In genomic region chr15:93943607-93944006, GRCh38 we compare ENCODE assay signal across 24 cellular contexts.
DNase-seq lines count a peak whose midpoint lies in the region; TF ChIP-seq lines count a peak whose summit lies in the region.
"Had no signal": no experiment of that assay in that cellular context is flagged by ENCODE, and none has a peak within 500 bp of the region (broad histone marks: within the 10 kb centered on the region; RNA-seq: fewer than 3 reads in every experiment).

No MANE protein-coding gene starts in this region.

- WGBS in GM23248 (ENCODE audit: low coverage in 1 of 2, low lambda C conversion rate in 2 of 2, missing lambda C conversion rate in 2 of 2), 2 experiments, result 8 to 15% methylated on average over 4 of the region's 4 CpGs
- WGBS in suprapubic skin, result 24% methylated on average over 4 of the region's 4 CpGs

- H3K4me3 ChIP-seq in GM23248, result no peak overlapping the region
- H3K4me3 ChIP-seq in suprapubic skin, result no peak overlapping the region
- H3K4me3 ChIP-seq: cardiac muscle cell, gastrocnemius medialis, prostate gland, SJCRH30, smooth muscle cell, upper lobe of left lung had no signal

- H3K9me3 ChIP-seq in GM23248 (ENCODE audit: low read depth) (no peaks in the 10 kb centered on the region), suprapubic skin (no peaks in the 10 kb centered on the region)
- H3K9me3 ChIP-seq: gastrocnemius medialis, prostate gland, SJCRH30, upper lobe of left lung had no signal

- CTCF ChIA-PET in RWPE1 (lab: Yijun Ruan, JAX), result interaction anchor here (0.6 kb wide), 1 partner anchor 1174 kb away, joined by 4 read pairs; no protein-coding TSS in a partner anchor

- peaks cover 17% of the 10 kb centered on the region for H3K4me1 Mint-ChIP-seq in neural crest cell
- no peaks in the 10 kb centered on the region for H3K4me1 Mint-ChIP-seq in T-helper 2 cell treated with Interferon-gamma antibody and Interleukin-4, amounts not matched to agents 5 μg/mL and 100 μg/mL, for 36 hours (ENCODE audit: low read depth)
- H3K4me1 Mint-ChIP-seq: natural killer cell had no signal

- no peaks in the 10 kb centered on the region for H4K20me1 ChIP-seq in GM23248 (ENCODE audit: insufficient read depth)

- H3K9ac ChIP-seq in GM23248, result no peak overlapping the region

- no peaks in the 10 kb centered on the region for H3K36me3 ChIP-seq in GM23248 (ENCODE audit: low read depth)
- no peaks in the 10 kb centered on the region for H3K36me3 ChIP-seq in suprapubic skin
- H3K36me3 ChIP-seq: cardiac muscle cell, gastrocnemius medialis, prostate gland, SJCRH30, upper lobe of left lung had no signal

- H3K4me1 ChIP-seq in GM23248 (ENCODE audit: insufficient read depth) (0 out of 2 replicates have a peak, but pooled peaks cover 13% of the 10 kb centered on the region), suprapubic skin (peaks cover 14% of the 10 kb centered on the region)
- H3K4me1 ChIP-seq: prostate gland, upper lobe of left lung had no signal

- peak overlapping the region; percentile 91 for H3K27ac Mint-ChIP-seq in neural crest cell (ENCODE audit: unreplicated experiment)
- H3K27ac Mint-ChIP-seq in T-helper 2 cell treated with Interferon-gamma antibody and Interleukin-4, amounts not matched to agents 5 μg/mL and 100 μg/mL, for 36 hours, result no peak overlapping the region
- H3K27ac Mint-ChIP-seq: dendritic cell treated with granulocyte-macrophage colony-stimulating factor and Interleukin-4, amounts not matched to agents 40 ng/mL and 50 ng/mL, for 4 days; natural killer cell; stimulated activated naive CD8-positive, alpha-beta T cell treated with anti-CD3 and anti-CD28 coated beads, Interleukin-15, Interleukin-2, amounts not matched to agents 100 ng/mL and 50 ng/mL, for 24 hours; T-helper 17 cell had no signal

- H3K27ac ChIP-seq in GM23248 (no peak overlapping the region), epithelial cell of prostate (peak overlapping the region; percentile 60), suprapubic skin (no peak overlapping the region), RWPE1 (no peak overlapping the region)
- H3K27ac ChIP-seq: cardiac muscle cell, prostate gland, SJCRH30, upper lobe of left lung, VCaP had no signal

- H3K36me3 Mint-ChIP-seq in neural crest cell (ENCODE audit: low read depth), result no peaks in the 10 kb centered on the region
- H3K36me3 Mint-ChIP-seq in T-helper 2 cell treated with Interferon-gamma antibody and Interleukin-4, amounts not matched to agents 5 μg/mL and 100 μg/mL, for 36 hours (ENCODE audit: low read depth), result no peaks in the 10 kb centered on the region
- H3K36me3 Mint-ChIP-seq: natural killer cell had no signal

- in situ Hi-C loops in GM23248 (cut with MboI), result no loop called here

- H3K79me2 ChIP-seq in GM23248 (ENCODE audit: insufficient read depth), result no peaks in the 10 kb centered on the region

- H3K27me3 ChIP-seq in GM23248 (replicated peaks; ENCODE audit: insufficient read depth) (no peaks in the 10 kb centered on the region), suprapubic skin (no peaks in the 10 kb centered on the region)
- H3K27me3 ChIP-seq: gastrocnemius medialis, SJCRH30, upper lobe of left lung had no signal

- H2AFZ ChIP-seq in GM23248, result no peak overlapping the region

- TF ChIP-seq CTCF in neural crest cell (conservative IDR thresholded peaks at IDR 0.05) (no peak), suprapubic skin (IDR thresholded peaks at IDR 0.05) (no peak), RWPE1 (conservative IDR thresholded peaks at IDR 0.05; ENCODE audit: low read depth) (no peak)

- H3K9me2 ChIP-seq in GM23248 (ENCODE audit: insufficient read depth), result no peaks in the 10 kb centered on the region

- POLR2A ChIA-PET in RWPE1 (lab: Yijun Ruan, JAX; ENCODE audit: low non-redundant PET), result no interaction called here

- peak; percentile 21 for DNase-seq in Ammon's horn (ENCODE audit: low spot score)
- peak; percentile 50 for DNase-seq in GM23248
- DNase-seq in epithelial cell of prostate (ENCODE audit: low read depth, low spot score), result no peak
- DNase-seq in neural crest cell (ENCODE audit: low read depth, low spot score), result no peak
- no peak for DNase-seq in suprapubic skin (ENCODE audit: low spot score in 2 of 2)
- no peak for DNase-seq in T-helper 2 cell treated with Interferon-gamma antibody and Interleukin-4, amounts not matched to agents 5 μg/mL and 100 μg/mL, for 36 hours (ENCODE audit: low spot score)
- no peak for DNase-seq in RWPE1 (ENCODE audit: low spot score)
- DNase-seq: activated CD4-positive, alpha-beta T cell treated with anti-CD3 and anti-CD28 coated beads, Interleukin-2, amount 50 U/mL, for 48 hours; activated gamma-delta T cell; COR-L47; gastrocnemius medialis; natural killer cell; NCI-H2171; NCI-H526 treated with DMSO at 0.1 percent for 48 hours; stimulated activated CD4-positive, alpha-beta T cell treated with anti-CD3 and anti-CD28 coated beads, Interleukin-2, amount 100 ng/mL, for 48 hours; T-helper 17 cell; upper lobe of left lung had no signal

- no peak for TF ChIP-seq EP300 in suprapubic skin (IDR thresholded peaks at IDR 0.05)

- H3F3A ChIP-seq in GM23248 (ENCODE audit: insufficient read depth), result no peaks in the 10 kb centered on the region

- no peak overlapping the region for H3K4me2 ChIP-seq in GM23248 (ENCODE audit: unreplicated experiment)
- H3K4me2 ChIP-seq: smooth muscle cell had no signal

- no peak for TF ChIP-seq POLR2A in suprapubic skin (IDR thresholded peaks at IDR 0.05)

- no peaks in the 10 kb centered on the region for H3K27me3 Mint-ChIP-seq in neural crest cell (ENCODE audit: low read depth)
- H3K27me3 Mint-ChIP-seq in T-helper 2 cell treated with Interferon-gamma antibody and Interleukin-4, amounts not matched to agents 5 μg/mL and 100 μg/mL, for 36 hours (ENCODE audit: low read depth), result peaks cover 2% of the 10 kb centered on the region
- H3K27me3 Mint-ChIP-seq: dendritic cell treated with granulocyte-macrophage colony-stimulating factor and Interleukin-4, amounts not matched to agents 40 ng/mL and 50 ng/mL, for 4 days; stimulated activated naive CD8-positive, alpha-beta T cell treated with anti-CD3 and anti-CD28 coated beads, Interleukin-15, Interleukin-2, amounts not matched to agents 100 ng/mL and 50 ng/mL, for 24 hours; T-helper 17 cell had no signal

- no peak overlapping the region for H3K4me3 Mint-ChIP-seq in neural crest cell
- no peak overlapping the region for H3K4me3 Mint-ChIP-seq in T-helper 2 cell treated with Interferon-gamma antibody and Interleukin-4, amounts not matched to agents 5 μg/mL and 100 μg/mL, for 36 hours
- H3K4me3 Mint-ChIP-seq: dendritic cell treated with granulocyte-macrophage colony-stimulating factor and Interleukin-4, amounts not matched to agents 40 ng/mL and 50 ng/mL, for 4 days; natural killer cell; stimulated activated naive CD8-positive, alpha-beta T cell treated with anti-CD3 and anti-CD28 coated beads, Interleukin-15, Interleukin-2, amounts not matched to agents 100 ng/mL and 50 ng/mL, for 24 hours; T-helper 17 cell had no signal

- H3K9me3 Mint-ChIP-seq in neural crest cell, result peaks cover 3% of the 10 kb centered on the region
- H3K9me3 Mint-ChIP-seq in T-helper 2 cell treated with Interferon-gamma antibody and Interleukin-4, amounts not matched to agents 5 μg/mL and 100 μg/mL, for 36 hours, result no peaks in the 10 kb centered on the region
- H3K9me3 Mint-ChIP-seq: dendritic cell treated with granulocyte-macrophage colony-stimulating factor and Interleukin-4, amounts not matched to agents 40 ng/mL and 50 ng/mL, for 4 days; natural killer cell; stimulated activated naive CD8-positive, alpha-beta T cell treated with anti-CD3 and anti-CD28 coated beads, Interleukin-15, Interleukin-2, amounts not matched to agents 100 ng/mL and 50 ng/mL, for 24 hours had no signal

Comparison
In these comparisons a context has a peak if more than half of its experiments do, and no peak if none do; other contexts are left out.
1. DNase-seq: peak in Ammon's horn (single experiment) and GM23248 (single experiment); none in epithelial cell of prostate (single experiment), neural crest cell (single experiment), suprapubic skin (0 of 2), T-helper 2 cell treated with Interferon-gamma antibody and Interleukin-4, amounts not matched to agents 5 μg/mL and 100 μg/mL, for 36 hours (single experiment) and RWPE1 (single experiment).